ENCODE assay signal across 9 cellular contexts in the genomic region with DNA sequence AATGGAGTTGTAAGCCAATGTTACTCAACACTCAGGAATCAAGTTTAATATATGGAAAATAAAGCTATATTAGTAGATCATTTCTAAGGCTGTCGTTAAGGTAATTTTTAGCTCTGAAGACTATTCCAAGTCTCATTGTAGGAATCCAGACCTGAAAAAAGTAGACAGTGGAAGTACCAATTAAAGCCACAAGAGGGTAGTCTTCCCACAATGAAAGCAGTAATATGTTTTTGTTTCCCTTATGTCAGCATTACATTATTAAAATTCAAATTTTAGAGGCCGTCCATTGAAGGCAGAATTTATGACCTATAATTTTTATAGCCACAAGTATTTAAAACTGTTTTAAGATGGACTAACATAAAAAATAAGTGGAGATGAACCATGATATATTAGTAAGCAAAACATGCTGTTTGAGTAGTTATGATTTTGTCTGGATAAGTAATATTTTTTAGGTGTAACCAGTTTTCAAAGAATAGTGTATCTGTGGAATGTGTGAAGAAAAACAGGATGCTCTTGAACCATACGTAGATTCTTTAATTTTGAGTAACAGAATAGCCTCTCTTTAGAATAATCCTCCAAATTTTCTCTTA.
DNase-seq lines count a peak whose midpoint lies in the region; ATAC-seq, FAIRE-seq and TF ChIP-seq lines count a peak whose summit lies in the region.
"Had no signal": no experiment of that assay in that cellular context is flagged by ENCODE, and none has a peak within 500 bp of the region (broad histone marks: within the 10 kb centered on the region; RNA-seq: fewer than 3 reads in every experiment).

No MANE protein-coding gene starts in this region.

- no peak for TF ChIP-seq POLR2A in GM12878 (IDR thresholded peaks at IDR 0.05; ENCODE audit: low read depth, low read length)
- no peak for TF ChIP-seq POLR2A in vagina (IDR thresholded peaks at IDR 0.05)

- H3K4me2 ChIP-seq in GM12878 (ENCODE audit: control insufficient read depth, insufficient read depth) = no peak overlapping the region

- CTCF ChIA-PET in GM12878 (lab: Yijun Ruan, JAX) = interaction anchor here (0.7 to 1.7 kb wide), 3 partner anchors 11 to 1086 kb away, joined by 3 to 6 read pairs (median 3); no protein-coding TSS in a partner anchor

- no peak for FAIRE-seq in GM12878 (lab: Jason Lieb, UNC)

- in situ Hi-C loops in GM12878 (cut with MboI) = no loop called here

- H3K27ac ChIP-seq in GM12878 (ENCODE audit: control insufficient read depth, insufficient read depth) (no peak overlapping the region), lower lobe of right lung (no peak overlapping the region), vagina (no peak overlapping the region)
- H3K27ac ChIP-seq: parathyroid adenoma had no signal

- H3K4me1 ChIP-seq in GM12878 (ENCODE audit: control insufficient read depth, insufficient read depth, low read length) (no peaks in the 10 kb centered on the region), lower lobe of right lung (no peaks in the 10 kb centered on the region), vagina (no peaks in the 10 kb centered on the region)
- H3K4me1 ChIP-seq: parathyroid adenoma had no signal

- no peak for TF ChIP-seq EP300 in GM12878 (IDR thresholded peaks at IDR 0.05; ENCODE audit: borderline replicate concordance in 1 of 2, control insufficient read depth in 1 of 2, low read depth in 2 of 2, low read length in 2 of 2)

- intact Hi-C loops in GM12878 (cut with micrococcal nuclease; ENCODE audit: unreplicated experiment) = no loop called here
- intact Hi-C loops in lower lobe of right lung (cut with DNase I) = no loop called here
- intact Hi-C loops in vagina (cut with DNase I) = no loop called here

- H3K79me2 ChIP-seq in GM12878 (ENCODE audit: control insufficient read depth, insufficient read depth, low read length) = no peaks in the 10 kb centered on the region
- H3K79me2 ChIP-seq: parathyroid adenoma had no signal

- RAD21 ChIA-PET in GM12878 (lab: Charles Lee; ENCODE audit: unreplicated experiment) = no interaction called here

- H3K9me3 ChIP-seq in GM12878 (replicated peaks; ENCODE audit: control insufficient read depth, insufficient read depth, low read length) (no peaks in the 10 kb centered on the region), lower lobe of right lung (no peaks in the 10 kb centered on the region), vagina (no peaks in the 10 kb centered on the region)

- no TSS peak for BruUV-seq in GM12878 (replicated peaks; lab: Mats Ljungman, UMichigan)

- peak; percentile 27 for DNase-seq in DMS53 treated with DMSO at 0.1 percent for 48 hours (lab: John Stamatoyannopoulos, UW; ENCODE audit: unreplicated experiment)
- DNase-seq in NAMALWA (ENCODE audit: low spot score) = peak; percentile 67
- no peak for DNase-seq in GM12878 (ENCODE audit: low read depth, low spot score)
- no peak for DNase-seq in lower lobe of right lung
- no peak for DNase-seq in activated T-cell treated with anti-CD3 and anti-CD28 coated beads for 4 hours
- no peak for DNase-seq in vagina (ENCODE audit: extremely low spot score in 2 of 2)

- POLR2A ChIA-PET in GM12878 (lab: Charles Lee) = no interaction called here

- SMC1A ChIA-PET in GM12878 (lab: Charles Lee; ENCODE audit: uncharacterized antibody, unreplicated experiment) = no interaction called here

- ATAC-seq in GM21619 (IDR thresholded peaks at IDR 0.05; ENCODE audit: unreplicated experiment) = peak; percentile 64
- peak; percentile 63 for ATAC-seq in GM12878
- ATAC-seq in lower lobe of right lung = no peak
- no peak for ATAC-seq in HG03457 (IDR thresholded peaks at IDR 0.05; ENCODE audit: unreplicated experiment)

- TF ChIP-seq RAD21 in GM12878 (IDR thresholded peaks at IDR 0.05; ENCODE audit: insufficient read depth, low read depth, low read length) = peak; percentile 59

- peak; percentile 47 to 63 (median 48); a peak in 5 of 6 replicates for TF ChIP-seq CTCF in GM12878 (IDR thresholded peaks at IDR 0.05 in 2 of 3, conservative IDR thresholded peaks at IDR 0.05 in 1 of 3; ENCODE audit: control insufficient read depth in 2 of 3, extremely low read depth in 1 of 3, insufficient read depth in 1 of 3, low read depth in 3 of 3, low read length in 3 of 3)
- peak; percentile 57 for TF ChIP-seq CTCF in lower lobe of right lung (IDR thresholded peaks at IDR 0.05)
- TF ChIP-seq CTCF in vagina (IDR thresholded peaks at IDR 0.05) = peak in 1 of 3 experiments; percentile 20

- WGBS in GM12878 (ENCODE audit: insufficient coverage, insufficient replicate concordance, low lambda C conversion rate, missing lambda C conversion rate) = 0% methylated on average over 3 of the region's 3 CpGs

- no peaks in the 10 kb centered on the region for H4K20me1 ChIP-seq in GM12878 (ENCODE audit: control insufficient read depth, insufficient read depth)

- no peak overlapping the region for H3K4me3 ChIP-seq in GM12878
- H3K4me3 ChIP-seq in lower lobe of right lung = no peak overlapping the region
- H3K4me3 ChIP-seq in vagina = no peak overlapping the region

- H3K36me3 ChIP-seq in GM12878 (ENCODE audit: control insufficient read depth in 2 of 2, insufficient read depth in 2 of 2, low read length in 1 of 2) (no peaks in the 10 kb centered on the region), lower lobe of right lung (no peaks in the 10 kb centered on the region), vagina (no peaks in the 10 kb centered on the region)

- no peak overlapping the region for H3K9ac ChIP-seq in GM12878 (ENCODE audit: control insufficient read depth, insufficient read depth, low read length)
- H3K9ac ChIP-seq: parathyroid adenoma had no signal

- H2AFZ ChIP-seq in GM12878 (ENCODE audit: control insufficient read depth, low read depth, low read length) = no peak overlapping the region
- H2AFZ ChIP-seq: parathyroid adenoma had no signal

- H3K27me3 ChIP-seq in GM12878 (replicated peaks in 1 of 2; ENCODE audit: control insufficient read depth in 2 of 2, insufficient read depth in 2 of 2, low read length in 1 of 2) = no peaks in the 10 kb centered on the region
- no peaks in the 10 kb centered on the region for H3K27me3 ChIP-seq in lower lobe of right lung (ENCODE audit: low read depth)
- no peaks in the 10 kb centered on the region for H3K27me3 ChIP-seq in vagina

TF ChIP-seq in GM12878, 131 proteins besides CTCF, POLR2A, EP300 and RAD21:
- TF ChIP-seq SMARCA5 (IDR thresholded peaks at IDR 0.05) = no peak
- no peak for TF ChIP-seq KDM1A (IDR thresholded peaks at IDR 0.05; ENCODE audit: borderline replicate concordance)
- no peak for TF ChIP-seq MYC (IDR thresholded peaks at IDR 0.05; ENCODE audit: insufficient read depth, insufficient read length, insufficient replicate concordance, low read length, severe bottlenecking)
- TF ChIP-seq KAT2A (conservative IDR thresholded peaks at IDR 0.05; ENCODE audit: control insufficient read depth, low read depth, low read length) = no peak
- TF ChIP-seq RFX5 (IDR thresholded peaks at IDR 0.05; ENCODE audit: low read depth, low read length) = no peak
- TF ChIP-seq SPI1 (IDR thresholded peaks at IDR 0.05; ENCODE audit: borderline replicate concordance, insufficient read depth, low read depth, low read length) = no peak
- TF ChIP-seq RCOR1 (conservative IDR thresholded peaks at IDR 0.05; ENCODE audit: low read depth, low read length) = no peak
- TF ChIP-seq SMC3 (IDR thresholded peaks at IDR 0.05; ENCODE audit: borderline replicate concordance, low read length) = peak; percentile 39; the same call in 1 of the 2 replicates

Comparison
In these comparisons a context has a peak if more than half of its experiments do, and no peak if none do; other contexts are left out.
1. DNase-seq: peak in DMS53 treated with DMSO at 0.1 percent for 48 hours (single experiment) and NAMALWA (single experiment); none in GM12878 (single experiment), lower lobe of right lung (single experiment), activated T-cell treated with anti-CD3 and anti-CD28 coated beads for 4 hours (single experiment) and vagina (0 of 2).
2. ATAC-seq: peak in GM21619 (single experiment) and GM12878 (single experiment); none in lower lobe of right lung (0 of 2) and HG03457 (single experiment).